ENCODE assay signal across 23 cellular contexts in the genomic region with DNA sequence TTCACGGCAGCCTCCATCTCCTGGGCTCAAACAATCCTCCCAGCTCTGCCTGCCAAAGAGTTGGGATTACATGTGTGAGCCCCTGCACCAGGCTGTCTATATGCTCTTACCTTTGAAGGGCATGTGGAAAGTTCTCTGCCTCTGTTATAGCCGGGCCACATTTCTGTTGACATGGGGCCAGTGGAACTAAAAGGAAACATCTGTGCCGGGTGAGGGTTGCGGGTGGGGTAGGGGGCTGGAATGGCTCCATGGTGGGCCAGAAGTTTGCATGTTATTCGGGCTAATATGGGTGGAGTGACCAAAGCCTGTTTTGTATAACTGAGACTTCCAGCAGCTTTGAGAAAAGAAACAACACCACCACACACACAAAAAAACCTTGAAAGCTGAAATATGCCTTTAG. TPM values are rescaled to one million over a fixed set of nuclear protein-coding genes. Genes with fewer than 3 reads are reported as not detected.
DNase-seq lines count a peak whose midpoint lies in the region; ATAC-seq and TF ChIP-seq lines count a peak whose summit lies in the region.
"Had no signal": no experiment of that assay in that cellular context is flagged by ENCODE, and none has a peak within 500 bp of the region (broad histone marks: within the 10 kb centered on the region; RNA-seq: fewer than 3 reads in every experiment).

No MANE protein-coding gene starts in this region.

- H3K4me3 ChIP-seq in left ventricle myocardium inferior (no peak overlapping the region), vagina (no peak overlapping the region), left lung (no peak overlapping the region)
- H3K4me3 ChIP-seq: K562, MG63, SJSA1 had no signal

- no peak for ATAC-seq in Right ventricle myocardium inferior
- ATAC-seq in GM18502 (IDR thresholded peaks at IDR 0.05; ENCODE audit: poor library complexity, unreplicated experiment) = no peak
- no peak for ATAC-seq in left lung
- ATAC-seq: HepG2, K562 had no signal

- no peaks in the 10 kb centered on the region for H3K9me3 ChIP-seq in left ventricle myocardium inferior (replicated peaks)
- no peaks in the 10 kb centered on the region for H3K9me3 ChIP-seq in vagina
- H3K9me3 ChIP-seq in left lung = no peaks in the 10 kb centered on the region
- H3K9me3 ChIP-seq: MG63, SJSA1 had no signal

- DNase-seq in left ventricle myocardium inferior (no peak), Right ventricle myocardium inferior (ENCODE audit: missing footprints) (no peak), fibroblast of peridontal ligament (ENCODE audit: extremely low read depth) (peak; percentile 46), vagina (ENCODE audit: extremely low spot score in 2 of 2) (no peak), left lung (no peak)
- no peak for DNase-seq in activated CD8-positive, alpha-beta memory T cell treated with anti-CD3 and anti-CD28 coated beads, Interleukin-2, amount 50 U/mL, for 4 hours
- DNase-seq: DND-41, MG63, NCI-H1048, NCI-H1417 treated with DMSO at 0.1 percent for 48 hours, NCI-H187, NCI-H2107, NCI-H446 treated with DMSO at 0.1 percent for 48 hours, NCI-H526 treated with DMSO at 0.1 percent for 48 hours, OCI-M1 had no signal

- H3K27me3 ChIP-seq in left ventricle myocardium inferior (ENCODE audit: low read depth) (no peaks in the 10 kb centered on the region), vagina (no peaks in the 10 kb centered on the region), left lung (no peaks in the 10 kb centered on the region)
- H3K27me3 ChIP-seq: MG63, SJSA1 had no signal

- peaks cover 14% of the 10 kb centered on the region for H3K36me3 Mint-ChIP-seq in nephron (ENCODE audit: low read depth)

- H3K27ac ChIP-seq in left ventricle myocardium inferior (replicated peaks) (peak overlapping the region; percentile 57), vagina (peak overlapping the region; percentile 69), left lung (peak overlapping the region in 1 of 2 donors; percentile 6)
- H3K27ac ChIP-seq: SJSA1 had no signal

- H3K4me1 ChIP-seq in left ventricle myocardium inferior (peaks cover 61% of the 10 kb centered on the region), vagina (peaks cover 64% of the 10 kb centered on the region), left lung (peaks cover 1 to 8% of the 10 kb centered on the region in 2 donors)

- peaks cover 64% of the 10 kb centered on the region for H3K4me1 Mint-ChIP-seq in nephron
- H3K4me1 Mint-ChIP-seq: B cell had no signal

- no peak for TF ChIP-seq CTCF in left ventricle myocardium inferior (IDR thresholded peaks at IDR 0.05; ENCODE audit: borderline replicate concordance)
- TF ChIP-seq CTCF in nephron (IDR thresholded peaks at IDR 0.05; ENCODE audit: unreplicated experiment in 3 of 3) = no peak
- TF ChIP-seq CTCF in vagina (IDR thresholded peaks at IDR 0.05) = no peak
- TF ChIP-seq CTCF in left lung (IDR thresholded peaks at IDR 0.05) = no peak

- intact Hi-C loops in left ventricle myocardium inferior (cut with micrococcal nuclease) (no loop called here), Right ventricle myocardium inferior (cut with DNase I) (no loop called here), vagina (cut with DNase I) (no loop called here), left lung (cut with DNase I) (no loop called here)

- no peak for TF ChIP-seq POLR2A in vagina (IDR thresholded peaks at IDR 0.05)

- H3K27me3 Mint-ChIP-seq in nephron (ENCODE audit: low read depth) = no peaks in the 10 kb centered on the region
- H3K27me3 Mint-ChIP-seq: B cell had no signal

- peaks cover 11% of the 10 kb centered on the region for H3K36me3 ChIP-seq in left ventricle myocardium inferior
- H3K36me3 ChIP-seq in vagina = peaks cover 0 to 4% of the 10 kb centered on the region in 2 donors
- peaks cover 0 to 23% of the 10 kb centered on the region in 2 donors for H3K36me3 ChIP-seq in left lung

- peak overlapping the region in 2 of 3 experiments; percentile 50 to 56 for H3K27ac Mint-ChIP-seq in nephron
- H3K27ac Mint-ChIP-seq: B cell had no signal

- no peaks in the 10 kb centered on the region for H3K9me3 Mint-ChIP-seq in nephron

- H3K4me3 Mint-ChIP-seq in nephron = no peak overlapping the region
- H3K4me3 Mint-ChIP-seq: B cell had no signal

RNA-seq across cellular contexts. Expression of gene CLEC3B, which starts 8.3 kb away (rescaled TPM):
- total RNA-seq in left ventricle myocardium inferior (80.8 TPM), Right ventricle myocardium inferior (70.8 TPM), vagina (41.7 TPM), left lung (100 to 1,000 TPM in 1 of 2 donors, 10 to 100 TPM in 1; 74.0 to 102 TPM)
- total RNA-seq: B cell, H1, HepG2, HT-29, K562 had no signal

RNA-seq across cellular contexts. Expression of gene EXOSC7, which starts 41.8 kb away (rescaled TPM):
- total RNA-seq in left ventricle myocardium inferior (27.2 TPM), Right ventricle myocardium inferior (23.1 TPM), vagina (56.2 TPM), left lung (10 to 100 TPM; 33.2 to 34.8 TPM)

RNA-seq across cellular contexts. Expression of gene ZDHHC3, which starts 41.9 kb away (rescaled TPM):
- total RNA-seq in left ventricle myocardium inferior (40.2 TPM), Right ventricle myocardium inferior (35.8 TPM), vagina (83.5 TPM), left lung (100 to 1,000 TPM in 1 of 2 donors, 10 to 100 TPM in 1; 86.8 to 129 TPM)
